17 cellular contexts compared by ENCODE assay signal in genomic region chrY:7110086-7110485, GRCh38.
A peak's percentile ranks its signal among the peaks of the same experiment; 100 is the strongest.
DNase-seq lines count a peak whose midpoint lies in the region; ATAC-seq and TF ChIP-seq lines count a peak whose summit lies in the region.
"Had no signal": no experiment of that assay in that cellular context is flagged by ENCODE, and none has a peak within 500 bp of the region (broad histone marks: within the 10 kb centered on the region; RNA-seq: fewer than 3 reads in every experiment).

No MANE protein-coding gene starts in this region.

- H3K27me3 ChIP-seq in foreskin keratinocyte: no peaks in the 10 kb centered on the region

- peaks cover 5% of the 10 kb centered on the region for H3K4me1 ChIP-seq in foreskin keratinocyte
- H3K4me1 ChIP-seq: HAP-1 had no signal

- H3K9me3 Mint-ChIP-seq in T-helper 1 cell treated with Interleukin-12 subunit alpha and Interleukin-12 subunit beta and Interleukin-4 antibody, amounts not matched to agents 30 μg/mL and 1 μg/mL, for 36 hours: no peaks in the 10 kb centered on the region
- no peaks in the 10 kb centered on the region for H3K9me3 Mint-ChIP-seq in activated naive CD4-positive, alpha-beta T cell treated with anti-CD3 and anti-CD28 coated beads, Interleukin-2, amount 10 ng/mL, durations not matched to agents 7 days and 5 days
- H3K9me3 Mint-ChIP-seq in activated T-helper 2 cell treated with anti-CD3 and anti-CD28 coated beads, Interferon-gamma antibody, Interleukin-2, Interleukin-4, amounts not matched to agents 10 μg/mL and 5 μg/mL and 100 μg/mL, durations not matched to agents 14 hours and 24 hours and 36 hours: no peaks in the 10 kb centered on the region
- H3K9me3 Mint-ChIP-seq: CD8-positive, alpha-beta T cell had no signal

- peak overlapping the region; percentile 2 for H3K4me3 Mint-ChIP-seq in T-helper 1 cell treated with Interleukin-12 subunit alpha and Interleukin-12 subunit beta and Interleukin-4 antibody, amounts not matched to agents 30 μg/mL and 1 μg/mL, for 36 hours
- no peak overlapping the region for H3K4me3 Mint-ChIP-seq in activated naive CD4-positive, alpha-beta T cell treated with anti-CD3 and anti-CD28 coated beads, Interleukin-2, amount 10 ng/mL, durations not matched to agents 7 days and 5 days
- H3K4me3 Mint-ChIP-seq in activated T-helper 2 cell treated with anti-CD3 and anti-CD28 coated beads, Interferon-gamma antibody, Interleukin-2, Interleukin-4, amounts not matched to agents 10 μg/mL and 5 μg/mL and 100 μg/mL, durations not matched to agents 14 hours and 24 hours and 36 hours (ENCODE audit: low read depth): no peak overlapping the region
- H3K4me3 Mint-ChIP-seq: CD14-positive monocyte; CD8-positive, alpha-beta T cell had no signal

- peak overlapping the region; percentile 79 for H3K27ac ChIP-seq in foreskin keratinocyte
- H3K27ac ChIP-seq: 22Rv1 had no signal

- CTCF ChIA-PET in activated naive CD4-positive, alpha-beta T cell treated with anti-CD3 and anti-CD28 coated beads, Interleukin-2, amount 10 ng/mL, durations not matched to agents 7 days and 5 days (lab: Charles Lee): no interaction called here

- TF ChIP-seq CTCF in foreskin keratinocyte (conservative IDR thresholded peaks at IDR 0.05): no peak

- H3K36me3 Mint-ChIP-seq in T-helper 1 cell treated with Interleukin-12 subunit alpha and Interleukin-12 subunit beta and Interleukin-4 antibody, amounts not matched to agents 30 μg/mL and 1 μg/mL, for 36 hours (ENCODE audit: low read depth): peaks cover 1% of the 10 kb centered on the region
- no peaks in the 10 kb centered on the region for H3K36me3 Mint-ChIP-seq in activated naive CD4-positive, alpha-beta T cell treated with anti-CD3 and anti-CD28 coated beads, Interleukin-2, amount 10 ng/mL, durations not matched to agents 7 days and 5 days
- H3K36me3 Mint-ChIP-seq in activated T-helper 2 cell treated with anti-CD3 and anti-CD28 coated beads, Interferon-gamma antibody, Interleukin-2, Interleukin-4, amounts not matched to agents 10 μg/mL and 5 μg/mL and 100 μg/mL, durations not matched to agents 14 hours and 24 hours and 36 hours (ENCODE audit: low read depth): no peaks in the 10 kb centered on the region
- H3K36me3 Mint-ChIP-seq: CD14-positive monocyte; CD8-positive, alpha-beta T cell had no signal

- H3K4me1 Mint-ChIP-seq in T-helper 1 cell treated with Interleukin-12 subunit alpha and Interleukin-12 subunit beta and Interleukin-4 antibody, amounts not matched to agents 30 μg/mL and 1 μg/mL, for 36 hours (ENCODE audit: low read depth): peaks cover 34% of the 10 kb centered on the region
- peaks cover 42% of the 10 kb centered on the region for H3K4me1 Mint-ChIP-seq in activated naive CD4-positive, alpha-beta T cell treated with anti-CD3 and anti-CD28 coated beads, Interleukin-2, amount 10 ng/mL, durations not matched to agents 7 days and 5 days
- H3K4me1 Mint-ChIP-seq in activated T-helper 2 cell treated with anti-CD3 and anti-CD28 coated beads, Interferon-gamma antibody, Interleukin-2, Interleukin-4, amounts not matched to agents 10 μg/mL and 5 μg/mL and 100 μg/mL, durations not matched to agents 14 hours and 24 hours and 36 hours (ENCODE audit: low read depth): peaks cover 28% of the 10 kb centered on the region
- H3K4me1 Mint-ChIP-seq: CD14-positive monocyte had no signal

- ATAC-seq in foreskin keratinocyte (peak; percentile 58), HG03342 (IDR thresholded peaks at IDR 0.05; ENCODE audit: unreplicated experiment) (no peak), sciatic nerve (no peak)
- ATAC-seq: CD8-positive, alpha-beta T cell had no signal

- intact Hi-C loops in activated T-helper 2 cell treated with anti-CD3 and anti-CD28 coated beads, Interferon-gamma antibody, Interleukin-2, Interleukin-4, amounts not matched to agents 10 μg/mL and 5 μg/mL and 100 μg/mL, durations not matched to agents 14 hours and 24 hours and 36 hours (cut with micrococcal nuclease): no loop called here
- intact Hi-C loops in sciatic nerve (cut with DNase I): no loop called here

- DNase-seq in T-helper 1 cell: no peak
- no peak for DNase-seq in activated naive CD4-positive, alpha-beta T cell treated with anti-CD3 and anti-CD28 coated beads, Interleukin-2, amount 10 ng/mL, durations not matched to agents 7 days and 5 days
- no peak for DNase-seq in activated naive CD4-positive, alpha-beta T cell treated with Interleukin-2 at 50 U/mL for 16 hours
- no peak for DNase-seq in activated T-helper 2 cell treated with anti-CD3 and anti-CD28 coated beads, Interferon-gamma antibody, Interleukin-2, Interleukin-4, amounts not matched to agents 10 μg/mL and 5 μg/mL and 100 μg/mL, durations not matched to agents 14 hours and 24 hours and 36 hours (ENCODE audit: low spot score)
- peak; percentile 22 to 44 for DNase-seq in foreskin keratinocyte
- no peak for DNase-seq in sciatic nerve (ENCODE audit: low spot score)
- DNase-seq: CD8-positive, alpha-beta T cell; COR-L47; DMS153; DMS79 treated with DMSO at 0.1 percent for 48 hours; EL; GOT3 had no signal

- H3K27me3 Mint-ChIP-seq in T-helper 1 cell treated with Interleukin-12 subunit alpha and Interleukin-12 subunit beta and Interleukin-4 antibody, amounts not matched to agents 30 μg/mL and 1 μg/mL, for 36 hours (ENCODE audit: low read depth): peaks cover 3% of the 10 kb centered on the region
- no peaks in the 10 kb centered on the region for H3K27me3 Mint-ChIP-seq in activated naive CD4-positive, alpha-beta T cell treated with anti-CD3 and anti-CD28 coated beads, Interleukin-2, amount 10 ng/mL, durations not matched to agents 7 days and 5 days
- H3K27me3 Mint-ChIP-seq in activated T-helper 2 cell treated with anti-CD3 and anti-CD28 coated beads, Interferon-gamma antibody, Interleukin-2, Interleukin-4, amounts not matched to agents 10 μg/mL and 5 μg/mL and 100 μg/mL, durations not matched to agents 14 hours and 24 hours and 36 hours (ENCODE audit: low read depth): no peaks in the 10 kb centered on the region

- H3K27ac Mint-ChIP-seq in T-helper 1 cell treated with Interleukin-12 subunit alpha and Interleukin-12 subunit beta and Interleukin-4 antibody, amounts not matched to agents 30 μg/mL and 1 μg/mL, for 36 hours: peak overlapping the region; percentile 9
- peak overlapping the region; percentile 6 for H3K27ac Mint-ChIP-seq in activated naive CD4-positive, alpha-beta T cell treated with anti-CD3 and anti-CD28 coated beads, Interleukin-2, amount 10 ng/mL, durations not matched to agents 7 days and 5 days
- peak overlapping the region; percentile 12 for H3K27ac Mint-ChIP-seq in activated T-helper 2 cell treated with anti-CD3 and anti-CD28 coated beads, Interferon-gamma antibody, Interleukin-2, Interleukin-4, amounts not matched to agents 10 μg/mL and 5 μg/mL and 100 μg/mL, durations not matched to agents 14 hours and 24 hours and 36 hours
- H3K27ac Mint-ChIP-seq: CD14-positive monocyte; CD8-positive, alpha-beta T cell had no signal

Comparison
In these comparisons a context has a peak if more than half of its experiments do, and no peak if none do; other contexts are left out.
1. DNase-seq: peak in foreskin keratinocyte (2 of 2); none in T-helper 1 cell (0 of 5), activated naive CD4-positive, alpha-beta T cell treated with anti-CD3 and anti-CD28 coated beads, Interleukin-2, amount 10 ng/mL, durations not matched to agents 7 days and 5 days (single experiment), activated naive CD4-positive, alpha-beta T cell treated with Interleukin-2 at 50 U/mL for 16 hours (single experiment), activated T-helper 2 cell treated with anti-CD3 and anti-CD28 coated beads, Interferon-gamma antibody, Interleukin-2, Interleukin-4, amounts not matched to agents 10 μg/mL and 5 μg/mL and 100 μg/mL, durations not matched to agents 14 hours and 24 hours and 36 hours (single experiment) and sciatic nerve (single experiment).
2. Peak in every context shown above with its lines, with median percentiles within 50 percentile points of each other: H3K27ac Mint-ChIP-seq.